In genomic region chrX:153495903-153496629, GRCh38 we compare ENCODE assay signal across 16 cellular contexts. TPM values are rescaled to one million over a fixed set of nuclear protein-coding genes. Genes with fewer than 3 reads are reported as not detected.
DNase-seq lines count a peak whose midpoint lies in the region; ATAC-seq and TF ChIP-seq lines count a peak whose summit lies in the region.
"Had no signal": no experiment of that assay in that cellular context is flagged by ENCODE, and none has a peak within 500 bp of the region (broad histone marks: within the 10 kb centered on the region; RNA-seq: fewer than 3 reads in every experiment).

No MANE protein-coding gene starts in this region.

- no peak for TF ChIP-seq POLR2A in spleen (IDR thresholded peaks at IDR 0.05)

- no peak for TF ChIP-seq CTCF in fibroblast of the aortic adventitia (IDR thresholded peaks at IDR 0.05; ENCODE audit: insufficient read depth, low read length)
- no peak for TF ChIP-seq CTCF in spleen (IDR thresholded peaks at IDR 0.05 in 8 of 11, conservative IDR thresholded peaks at IDR 0.05 in 3 of 11)

- H3K9ac ChIP-seq in ES-I3 (ENCODE audit: low read depth, low read length) = peak overlapping the region; percentile 18; the same call in 1 of the 2 replicates
- H3K9ac ChIP-seq: parathyroid adenoma had no signal

- peaks cover 30% of the 10 kb centered on the region; the same call in 1 of the 2 replicates for H3K4me1 ChIP-seq in ES-I3 (ENCODE audit: insufficient read depth, low read length)
- peaks cover 0 to 17% (median 5%) of the 10 kb centered on the region in 6 donors for H3K4me1 ChIP-seq in spleen
- H3K4me1 ChIP-seq: parathyroid adenoma had no signal

- H3K27ac ChIP-seq in spleen = peak overlapping the region in 5 of 8 donors; percentile 54 to 71 (median 60)
- H3K27ac ChIP-seq: parathyroid adenoma had no signal

- peaks cover 0 to 25% (median 0%) of the 10 kb centered on the region in 7 donors for H3K27me3 ChIP-seq in spleen (replicated peaks in 1 of 7)
- H3K27me3 ChIP-seq: thyroid gland had no signal

- ATAC-seq in SK-N-SH treated with all-trans-retinoic acid at 6 μM for 48 hours (peak; percentile 16), sciatic nerve (no peak), GM18858 (IDR thresholded peaks at IDR 0.05; ENCODE audit: unreplicated experiment) (no peak), GM19455 (IDR thresholded peaks at IDR 0.05; ENCODE audit: unreplicated experiment) (no peak)
- ATAC-seq: activated CD4-positive, alpha-beta T cell treated with anti-CD3 and anti-CD28 coated beads for 36 hours had no signal

- H3K36me3 ChIP-seq in ES-I3 (ENCODE audit: insufficient read depth, low read length) (no peaks in the 10 kb centered on the region), spleen (no peaks in the 10 kb centered on the region)
- H3K36me3 ChIP-seq: thyroid gland had no signal

- intact Hi-C loops in spleen (cut with DNase I; ENCODE audit: low total_unique reads) (no loop called here), sciatic nerve (cut with DNase I) (no loop called here)

- DNase-seq in fibroblast of the aortic adventitia (ENCODE audit: low read depth) (no peak), spleen (no peak), sciatic nerve (ENCODE audit: low spot score) (no peak)
- DNase-seq: activated CD4-positive, alpha-beta T cell treated with anti-CD3 and anti-CD28 coated beads for 36 hours; activated T-cell treated with anti-CD3 and anti-CD28 coated beads, Interleukin-2, amount 50 U/mL, for 1 hour; GF-D8; NCI-H2081 had no signal

- 74 to 82% (median 77%) methylated on average over 12 to 18 of the region's 18 CpGs; no CpG with 5 or more reads in 1 of the 5 donors for WGBS in spleen, 5 donors

- H3K9me3 ChIP-seq in ES-I3 (ENCODE audit: control insufficient read depth, insufficient read depth, low read length) = no peaks in the 10 kb centered on the region
- no peaks in the 10 kb centered on the region for H3K9me3 ChIP-seq in spleen
- H3K9me3 ChIP-seq: thyroid gland had no signal

- H3K4me3 ChIP-seq in fibroblast of the aortic adventitia (ENCODE audit: low read depth, low read length) (peak overlapping the region; percentile 82), spleen (peak overlapping the region in 7 of 8 donors; percentile 22 to 52 (median 33))

TF ChIP-seq in SK-N-SH treated with all-trans-retinoic acid at 6 μM for 48 hours, 23 proteins besides CTCF, POLR2A, EP300 and RAD21:
- TF ChIP-seq ZNF8 (CRISPR knock-in tag; IDR thresholded peaks at IDR 0.05) (no peak), PATZ1 (CRISPR knock-in tag; IDR thresholded peaks at IDR 0.05; ENCODE audit: borderline replicate concordance) (no peak), POU6F1 (CRISPR knock-in tag; IDR thresholded peaks at IDR 0.05; ENCODE audit: borderline replicate concordance, low read depth) (no peak), PPARA (CRISPR knock-in tag; IDR thresholded peaks at IDR 0.05; ENCODE audit: borderline replicate concordance) (no peak), ZFP3 (CRISPR knock-in tag; IDR thresholded peaks at IDR 0.05) (no peak), ESRRG (CRISPR knock-in tag; IDR thresholded peaks at IDR 0.05) (no peak), ZNF565 (CRISPR knock-in tag; conservative IDR thresholded peaks at IDR 0.05; ENCODE audit: low read depth) (no peak), GLIS3 (CRISPR knock-in tag; IDR thresholded peaks at IDR 0.05) (no peak)

RNA-seq across cellular contexts. Expression of gene BGN, which starts 1.3 kb away (rescaled TPM):
- total RNA-seq in fibroblast of the aortic adventitia (ENCODE audit: low replicate concordance) (12.3 and 133 TPM in 2 replicates), spleen (100 to 1,000 TPM; 180 to 370 (median 268) TPM), sciatic nerve (115 TPM)
- polyA plus RNA-seq in spleen = 100 to 1,000 TPM in 1 of 3 donors, 10 to 100 TPM in 2; 37.1 to 109 (median 40.1) TPM
- total RNA-seq: activated CD4-positive, alpha-beta T cell treated with anti-CD3 and anti-CD28 coated beads for 36 hours; mononuclear cell; T-helper 2 cell treated with Interferon-gamma antibody and Interleukin-4, amounts not matched to agents 100 ng/mL and 5 ng/mL, for 36 hours had no signal

RNA-seq across cellular contexts. Expression of gene ATP2B3, which starts 21.4 kb away (rescaled TPM):
- total RNA-seq in fibroblast of the aortic adventitia (ENCODE audit: low replicate concordance) (not detected in 2 replicates), spleen (under 1 TPM in 2 of 7 donors, not detected in 5; 0.07 to 0.13 TPM), sciatic nerve (0.09 TPM)
- not detected for polyA plus RNA-seq in spleen
- total RNA-seq: activated CD4-positive, alpha-beta T cell treated with anti-CD3 and anti-CD28 coated beads for 36 hours; esophagus mucosa; mononuclear cell; T-helper 2 cell treated with Interferon-gamma antibody and Interleukin-4, amounts not matched to agents 100 ng/mL and 5 ng/mL, for 36 hours; thyroid gland had no signal

RNA-seq across cellular contexts. Expression of gene HAUS7, which starts 25.7 kb away (rescaled TPM):
- 16.4 and 16.5 TPM in 2 replicates for total RNA-seq in fibroblast of the aortic adventitia (ENCODE audit: low replicate concordance)
- 10 to 100 TPM; 23.6 to 36.2 (median 33.2) TPM for total RNA-seq in spleen
- 10 to 100 TPM; 36.6 to 83.7 (median 79.8) TPM for polyA plus RNA-seq in spleen
- total RNA-seq in sciatic nerve = 31.4 TPM

RNA-seq across cellular contexts. Expression of gene TREX2, which starts 50.2 kb away (rescaled TPM):
- total RNA-seq in fibroblast of the aortic adventitia (ENCODE audit: low replicate concordance) = 1.3 TPM in 1 of 2 replicates, not detected in the other
- total RNA-seq in spleen = 1 to 10 TPM; 1.2 to 6.4 (median 3.7) TPM
- polyA plus RNA-seq in spleen = 1 to 10 TPM; 1.1 to 1.8 (median 1.3) TPM
- total RNA-seq in sciatic nerve = 1.7 TPM
